Comparison of ENCODE assay signal across 24 cellular contexts in the genomic region with DNA sequence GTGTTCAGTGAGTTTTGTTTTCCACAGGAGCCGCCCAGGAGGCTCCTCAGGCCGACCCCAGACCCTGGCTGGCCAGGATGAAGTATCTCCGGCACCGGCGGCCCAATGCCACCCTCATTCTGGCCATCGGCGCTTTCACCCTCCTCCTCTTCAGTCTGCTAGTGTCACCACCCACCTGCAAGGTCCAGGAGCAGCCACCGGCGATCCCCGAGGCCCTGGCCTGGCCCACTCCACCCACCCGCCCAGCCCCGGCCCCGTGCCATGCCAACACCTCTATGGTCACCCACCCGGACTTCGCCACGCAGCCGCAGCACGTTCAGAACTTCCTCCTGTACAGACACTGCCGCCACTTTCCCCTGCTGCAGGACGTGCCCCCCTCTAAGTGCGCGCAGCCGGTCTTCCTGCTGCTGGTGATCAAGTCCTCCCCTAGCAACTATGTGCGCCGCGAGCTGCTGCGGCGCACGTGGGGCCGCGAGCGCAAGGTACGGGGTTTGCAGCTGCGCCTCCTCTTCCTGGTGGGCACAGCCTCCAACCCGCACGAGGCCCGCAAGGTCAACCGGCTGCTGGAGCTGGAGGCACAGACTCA. TPM values are rescaled to one million over a fixed set of nuclear protein-coding genes. Genes with fewer than 3 reads are reported as not detected.
DNase-seq lines count a peak whose midpoint lies in the region; ATAC-seq lines count a peak whose summit lies in the region.
"Had no signal": no experiment of that assay in that cellular context is flagged by ENCODE, and none has a peak within 500 bp of the region (broad histone marks: within the 10 kb centered on the region; RNA-seq: fewer than 3 reads in every experiment).

No MANE protein-coding gene starts in this region.

- no peak overlapping the region for H3K4me3 Mint-ChIP-seq in activated CD4-positive, alpha-beta memory T cell treated with anti-CD3 and anti-CD28 coated beads, Interleukin-2, amount 10 ng/mL, durations not matched to agents 7 days and 5 days
- H3K4me3 Mint-ChIP-seq in activated CD4-positive, alpha-beta memory T cell treated with anti-CD3 and anti-CD28 coated beads for 36 hours: no peak overlapping the region
- peak overlapping the region in 9 of 10 donors; percentile 70 to 88 (median 81) for H3K4me3 Mint-ChIP-seq in naive thymus-derived CD4-positive, alpha-beta T cell
- H3K4me3 Mint-ChIP-seq: type B pancreatic cell had no signal

- H3K27me3 ChIP-seq in naive thymus-derived CD4-positive, alpha-beta T cell (ENCODE audit: control insufficient read depth in 2 of 2, insufficient read depth in 2 of 2, low read length in 2 of 2): no peaks in the 10 kb centered on the region

- no peaks in the 10 kb centered on the region for H3K9me3 Mint-ChIP-seq in activated CD4-positive, alpha-beta memory T cell treated with anti-CD3 and anti-CD28 coated beads, Interleukin-2, amount 10 ng/mL, durations not matched to agents 7 days and 5 days
- no peaks in the 10 kb centered on the region for H3K9me3 Mint-ChIP-seq in activated CD4-positive, alpha-beta memory T cell treated with anti-CD3 and anti-CD28 coated beads for 36 hours
- peaks cover 0 to 2% (median 0%) of the 10 kb centered on the region in 11 donors for H3K9me3 Mint-ChIP-seq in naive thymus-derived CD4-positive, alpha-beta T cell
- H3K9me3 Mint-ChIP-seq: dendritic cell treated with granulocyte-macrophage colony-stimulating factor and Interleukin-4, amounts not matched to agents 40 ng/mL and 50 ng/mL, for 4 days; type B pancreatic cell had no signal

- H3K36me3 Mint-ChIP-seq in activated CD4-positive, alpha-beta memory T cell treated with anti-CD3 and anti-CD28 coated beads, Interleukin-2, amount 10 ng/mL, durations not matched to agents 7 days and 5 days (ENCODE audit: low read depth): no peaks in the 10 kb centered on the region
- H3K36me3 Mint-ChIP-seq in activated CD4-positive, alpha-beta memory T cell treated with anti-CD3 and anti-CD28 coated beads for 36 hours: no peaks in the 10 kb centered on the region
- peaks cover 0 to 8% (median 0%) of the 10 kb centered on the region in 5 donors for H3K36me3 Mint-ChIP-seq in naive thymus-derived CD4-positive, alpha-beta T cell
- H3K36me3 Mint-ChIP-seq: type B pancreatic cell had no signal

- CTCF ChIA-PET in activated CD4-positive, alpha-beta memory T cell treated with anti-CD3 and anti-CD28 coated beads, Interleukin-2, amount 10 ng/mL, durations not matched to agents 7 days and 5 days (lab: Charles Lee): interaction anchor here (1.4 kb wide), 1 partner anchor 43 kb away, joined by 4 read pairs; no protein-coding TSS in a partner anchor
- CTCF ChIA-PET in activated CD4-positive, alpha-beta memory T cell treated with anti-CD3 and anti-CD28 coated beads for 36 hours (lab: Charles Lee): interaction anchor here (0.7 kb wide), 1 partner anchor 48 kb away, joined by 3 read pairs; no protein-coding TSS in a partner anchor
- CTCF ChIA-PET in naive thymus-derived CD4-positive, alpha-beta T cell (lab: Charles Lee): no interaction called here

- no peak overlapping the region for H3K27ac Mint-ChIP-seq in activated CD4-positive, alpha-beta memory T cell treated with anti-CD3 and anti-CD28 coated beads, Interleukin-2, amount 10 ng/mL, durations not matched to agents 7 days and 5 days
- no peak overlapping the region for H3K27ac Mint-ChIP-seq in activated CD4-positive, alpha-beta memory T cell treated with anti-CD3 and anti-CD28 coated beads for 36 hours
- peak overlapping the region in 7 of 9 donors; percentile 15 to 85 (median 37) for H3K27ac Mint-ChIP-seq in naive thymus-derived CD4-positive, alpha-beta T cell
- H3K27ac Mint-ChIP-seq: dendritic cell treated with granulocyte-macrophage colony-stimulating factor and Interleukin-4, amounts not matched to agents 40 ng/mL and 50 ng/mL, for 4 days had no signal

- no peaks in the 10 kb centered on the region for H3K9me3 ChIP-seq in naive thymus-derived CD4-positive, alpha-beta T cell (ENCODE audit: control insufficient read depth in 2 of 3, low read length in 3 of 3)
- H3K9me3 ChIP-seq: gastrocnemius medialis had no signal

- H3K4me1 Mint-ChIP-seq in activated CD4-positive, alpha-beta memory T cell treated with anti-CD3 and anti-CD28 coated beads, Interleukin-2, amount 10 ng/mL, durations not matched to agents 7 days and 5 days: peaks cover 42% of the 10 kb centered on the region
- H3K4me1 Mint-ChIP-seq in activated CD4-positive, alpha-beta memory T cell treated with anti-CD3 and anti-CD28 coated beads for 36 hours (ENCODE audit: low read depth): peaks cover 15% of the 10 kb centered on the region
- H3K4me1 Mint-ChIP-seq in naive thymus-derived CD4-positive, alpha-beta T cell: peaks cover 13 to 49% (median 37%) of the 10 kb centered on the region in 7 donors

- no peaks in the 10 kb centered on the region for H3K36me3 ChIP-seq in naive thymus-derived CD4-positive, alpha-beta T cell (ENCODE audit: control insufficient read depth in 2 of 3, insufficient read depth in 3 of 3, low read length in 3 of 3)
- H3K36me3 ChIP-seq: brain microvascular endothelial cell, gastrocnemius medialis had no signal

- no peak overlapping the region for H3K4me3 ChIP-seq in Jurkat, Clone E6-1 (ENCODE audit: low read length)
- H3K4me3 ChIP-seq in naive thymus-derived CD4-positive, alpha-beta T cell (ENCODE audit: low read length): peak overlapping the region; percentile 2
- H3K4me3 ChIP-seq: gastrocnemius medialis had no signal

- no peak overlapping the region for H3K27ac ChIP-seq in naive thymus-derived CD4-positive, alpha-beta T cell (ENCODE audit: low read depth, low read length)
- H3K27ac ChIP-seq: brain microvascular endothelial cell, gastrocnemius medialis, RWPE1 had no signal

- H3K4me1 ChIP-seq in naive thymus-derived CD4-positive, alpha-beta T cell (ENCODE audit: control insufficient read depth in 2 of 2, insufficient read depth in 2 of 2, low read length in 2 of 2): peaks cover 9 to 23% of the 10 kb centered on the region in 2 donors
- H3K4me1 ChIP-seq: gastrocnemius medialis had no signal

- ATAC-seq in naive thymus-derived CD4-positive, alpha-beta T cell: peak; percentile 55
- ATAC-seq: gastrocnemius medialis, right cardiac atrium had no signal

- intact Hi-C loops in activated CD4-positive, alpha-beta memory T cell treated with anti-CD3 and anti-CD28 coated beads for 36 hours (cut with micrococcal nuclease): no loop called here
- intact Hi-C loops in naive thymus-derived CD4-positive, alpha-beta T cell (cut with micrococcal nuclease): no loop called here

- POLR2A ChIA-PET in activated CD4-positive, alpha-beta memory T cell treated with anti-CD3 and anti-CD28 coated beads, Interleukin-2, amount 10 ng/mL, durations not matched to agents 7 days and 5 days (lab: Charles Lee): interaction anchor here (1.6 kb wide), 1 partner anchor 19 kb away, joined by 4 read pairs; no protein-coding TSS in a partner anchor
- POLR2A ChIA-PET in activated CD4-positive, alpha-beta memory T cell treated with anti-CD3 and anti-CD28 coated beads for 36 hours (lab: Charles Lee): interaction anchor here (1.0 kb wide), 1 partner anchor 41 kb away, joined by 5 read pairs; a partner anchor contains a TSS
- POLR2A ChIA-PET in naive thymus-derived CD4-positive, alpha-beta T cell (lab: Charles Lee): interaction anchor here (0.6 to 2.0 kb wide), 5 partner anchors 16 to 155 kb away, joined by 3 to 6 read pairs (median 4); a partner anchor contains a TSS

- peak; percentile 21 for DNase-seq in activated CD4-positive, alpha-beta memory T cell treated with anti-CD3 and anti-CD28 coated beads, Interleukin-2, amount 10 ng/mL, durations not matched to agents 7 days and 5 days
- no peak for DNase-seq in activated CD4-positive, alpha-beta memory T cell treated with anti-CD3 and anti-CD28 coated beads for 36 hours
- peak; percentile 39 for DNase-seq in Jurkat, Clone E6-1 (ENCODE audit: low read depth, low spot score)
- DNase-seq in activated CD8-positive, alpha-beta memory T cell treated with anti-CD3 and anti-CD28 coated beads, Interleukin-2, amount 50 U/mL, for 4 hours: peak; percentile 27
- peak in 3 of 9 donors; percentile 20 to 34 (median 23) for DNase-seq in naive thymus-derived CD4-positive, alpha-beta T cell
- DNase-seq in foreskin melanocyte: no peak
- no peak for DNase-seq in dedifferentiated amniotic fluid mesenchymal stem cell (ENCODE audit: extremely low spot score)
- DNase-seq in NCI-H1436 treated with DMSO at 0.1 percent for 48 hours (lab: John Stamatoyannopoulos, UW): no peak
- DNase-seq: activated CD4-positive, alpha-beta T cell treated with anti-CD3 and anti-CD28 coated beads, Interleukin-2, amount 50 U/mL, for 48 hours; brain microvascular endothelial cell; C1 segment of cervical spinal cord; DMS53; gastrocnemius medialis; NCI-H1105; NCI-H2171 treated with DMSO at 0.1 percent for 48 hours; right cardiac atrium; stimulated activated naive CD4-positive, alpha-beta T cell treated with Interleukin-2 at 50 U/mL for 16 hours had no signal

- H3K27me3 Mint-ChIP-seq in activated CD4-positive, alpha-beta memory T cell treated with anti-CD3 and anti-CD28 coated beads, Interleukin-2, amount 10 ng/mL, durations not matched to agents 7 days and 5 days: peaks cover 11% of the 10 kb centered on the region
- no peaks in the 10 kb centered on the region for H3K27me3 Mint-ChIP-seq in activated CD4-positive, alpha-beta memory T cell treated with anti-CD3 and anti-CD28 coated beads for 36 hours
- peaks cover 0 to 11% (median 0%) of the 10 kb centered on the region in 5 donors for H3K27me3 Mint-ChIP-seq in naive thymus-derived CD4-positive, alpha-beta T cell

RNA-seq across cellular contexts. Expression of a gene that starts 12.9 kb away (rescaled TPM):
- not detected for total RNA-seq in activated CD4-positive, alpha-beta memory T cell treated with anti-CD3 and anti-CD28 coated beads, Interleukin-2, amount 10 ng/mL, durations not matched to agents 7 days and 5 days
- total RNA-seq in activated CD4-positive, alpha-beta memory T cell treated with anti-CD3 and anti-CD28 coated beads for 36 hours: under 1 TPM; 0.26 to 0.34 TPM
- polyA plus RNA-seq in Jurkat, Clone E6-1 (2012; ENCODE audit: insufficient read depth, insufficient read length): not detected
- under 1 TPM in 2 of 5 experiments, not detected in 3; 0.53 to 0.96 TPM for total RNA-seq in naive thymus-derived CD4-positive, alpha-beta T cell
- 1 to 10 TPM in 1 of 2 donors, under 1 TPM in 1; 0.43 to 1.0 TPM for polyA plus RNA-seq in naive thymus-derived CD4-positive, alpha-beta T cell
- total RNA-seq: A673, LHCN-M2, right cardiac atrium had no signal
- polyA plus RNA-seq: right cardiac atrium had no signal

RNA-seq across cellular contexts. Expression of a gene that starts 13.5 kb away (rescaled TPM):
- total RNA-seq in activated CD4-positive, alpha-beta memory T cell treated with anti-CD3 and anti-CD28 coated beads, Interleukin-2, amount 10 ng/mL, durations not matched to agents 7 days and 5 days: 1 to 10 TPM; 7.9 to 9.0 TPM
- 1 to 10 TPM; 6.8 to 8.3 TPM for total RNA-seq in activated CD4-positive, alpha-beta memory T cell treated with anti-CD3 and anti-CD28 coated beads for 36 hours
- polyA plus RNA-seq in Jurkat, Clone E6-1 (2012; ENCODE audit: insufficient read depth, insufficient read length): 1.2 TPM
- total RNA-seq in naive thymus-derived CD4-positive, alpha-beta T cell: 10 to 100 TPM in 1 of 5 experiments, 1 to 10 TPM in 4; 5.5 to 11.1 (median 8.2) TPM
- 1 to 10 TPM; 2.0 to 6.0 TPM for polyA plus RNA-seq in naive thymus-derived CD4-positive, alpha-beta T cell
- total RNA-seq: A673, epithelial cell of proximal tubule, gastrocnemius medialis, HT-29, LHCN-M2, right cardiac atrium had no signal
- polyA plus RNA-seq: right cardiac atrium had no signal

RNA-seq across cellular contexts. Expression of a gene that starts 40.0 kb away (rescaled TPM):
- total RNA-seq in activated CD4-positive, alpha-beta memory T cell treated with anti-CD3 and anti-CD28 coated beads, Interleukin-2, amount 10 ng/mL, durations not matched to agents 7 days and 5 days: 100 to 1,000 TPM; 233 to 237 TPM
- total RNA-seq in activated CD4-positive, alpha-beta memory T cell treated with anti-CD3 and anti-CD28 coated beads for 36 hours: 100 to 1,000 TPM; 200 to 217 TPM
- polyA plus RNA-seq in Jurkat, Clone E6-1 (2012; ENCODE audit: insufficient read depth, insufficient read length): 7.6 TPM
- total RNA-seq in naive thymus-derived CD4-positive, alpha-beta T cell: 100 to 1,000 TPM; 154 to 296 (median 202) TPM
- polyA plus RNA-seq in naive thymus-derived CD4-positive, alpha-beta T cell: 100 to 1,000 TPM; 125 to 153 TPM
- total RNA-seq: LHCN-M2 had no signal

RNA-seq across cellular contexts. Expression of a gene that starts 51.9 kb away (rescaled TPM):
- total RNA-seq in activated CD4-positive, alpha-beta memory T cell treated with anti-CD3 and anti-CD28 coated beads, Interleukin-2, amount 10 ng/mL, durations not matched to agents 7 days and 5 days: 1,000 to 10,000 TPM; 2,013 to 2,059 TPM
- total RNA-seq in activated CD4-positive, alpha-beta memory T cell treated with anti-CD3 and anti-CD28 coated beads for 36 hours: 1,000 to 10,000 TPM; 3,104 to 3,138 TPM
- 2,337 TPM for polyA plus RNA-seq in Jurkat, Clone E6-1 (2012; ENCODE audit: insufficient read depth, insufficient read length)
- 1,000 to 10,000 TPM; 2,413 to 3,932 (median 3,224) TPM for total RNA-seq in naive thymus-derived CD4-positive, alpha-beta T cell
- polyA plus RNA-seq in naive thymus-derived CD4-positive, alpha-beta T cell: 1,000 to 10,000 TPM; 4,242 to 4,833 TPM

RNA-seq across cellular contexts. Expression of a gene that starts 56.5 kb away (rescaled TPM):
- total RNA-seq in activated CD4-positive, alpha-beta memory T cell treated with anti-CD3 and anti-CD28 coated beads, Interleukin-2, amount 10 ng/mL, durations not matched to agents 7 days and 5 days: 10 to 100 TPM; 64.8 to 76.7 TPM
- 10 to 100 TPM; 54.3 to 54.5 TPM for total RNA-seq in activated CD4-positive, alpha-beta memory T cell treated with anti-CD3 and anti-CD28 coated beads for 36 hours
- 50.0 TPM for polyA plus RNA-seq in Jurkat, Clone E6-1 (2012; ENCODE audit: insufficient read depth, insufficient read length)
- 100 to 1,000 TPM in 2 of 5 experiments, 10 to 100 TPM in 3; 73.2 to 107 (median 87.7) TPM for total RNA-seq in naive thymus-derived CD4-positive, alpha-beta T cell
- 10 to 100 TPM; 14.7 to 43.4 TPM for polyA plus RNA-seq in naive thymus-derived CD4-positive, alpha-beta T cell

Comparison
In these comparisons a context has a peak if more than half of its experiments do, and no peak if none do; other contexts are left out.
1. DNase-seq: peak in activated CD4-positive, alpha-beta memory T cell treated with anti-CD3 and anti-CD28 coated beads, Interleukin-2, amount 10 ng/mL, durations not matched to agents 7 days and 5 days (single experiment), Jurkat, Clone E6-1 (single experiment) and activated CD8-positive, alpha-beta memory T cell treated with anti-CD3 and anti-CD28 coated beads, Interleukin-2, amount 50 U/mL, for 4 hours (single experiment); none in activated CD4-positive, alpha-beta memory T cell treated with anti-CD3 and anti-CD28 coated beads for 36 hours (single experiment), foreskin melanocyte (single experiment), dedifferentiated amniotic fluid mesenchymal stem cell (single experiment) and NCI-H1436 treated with DMSO at 0.1 percent for 48 hours (single experiment).
2. H3K27ac Mint-ChIP-seq: peak in naive thymus-derived CD4-positive, alpha-beta T cell (7 of 9); none in activated CD4-positive, alpha-beta memory T cell treated with anti-CD3 and anti-CD28 coated beads, Interleukin-2, amount 10 ng/mL, durations not matched to agents 7 days and 5 days (single experiment) and activated CD4-positive, alpha-beta memory T cell treated with anti-CD3 and anti-CD28 coated beads for 36 hours (single experiment).
3. H3K4me3 Mint-ChIP-seq: peak in naive thymus-derived CD4-positive, alpha-beta T cell (9 of 10); none in activated CD4-positive, alpha-beta memory T cell treated with anti-CD3 and anti-CD28 coated beads, Interleukin-2, amount 10 ng/mL, durations not matched to agents 7 days and 5 days (single experiment) and activated CD4-positive, alpha-beta memory T cell treated with anti-CD3 and anti-CD28 coated beads for 36 hours (single experiment).